In the genomic region with DNA sequence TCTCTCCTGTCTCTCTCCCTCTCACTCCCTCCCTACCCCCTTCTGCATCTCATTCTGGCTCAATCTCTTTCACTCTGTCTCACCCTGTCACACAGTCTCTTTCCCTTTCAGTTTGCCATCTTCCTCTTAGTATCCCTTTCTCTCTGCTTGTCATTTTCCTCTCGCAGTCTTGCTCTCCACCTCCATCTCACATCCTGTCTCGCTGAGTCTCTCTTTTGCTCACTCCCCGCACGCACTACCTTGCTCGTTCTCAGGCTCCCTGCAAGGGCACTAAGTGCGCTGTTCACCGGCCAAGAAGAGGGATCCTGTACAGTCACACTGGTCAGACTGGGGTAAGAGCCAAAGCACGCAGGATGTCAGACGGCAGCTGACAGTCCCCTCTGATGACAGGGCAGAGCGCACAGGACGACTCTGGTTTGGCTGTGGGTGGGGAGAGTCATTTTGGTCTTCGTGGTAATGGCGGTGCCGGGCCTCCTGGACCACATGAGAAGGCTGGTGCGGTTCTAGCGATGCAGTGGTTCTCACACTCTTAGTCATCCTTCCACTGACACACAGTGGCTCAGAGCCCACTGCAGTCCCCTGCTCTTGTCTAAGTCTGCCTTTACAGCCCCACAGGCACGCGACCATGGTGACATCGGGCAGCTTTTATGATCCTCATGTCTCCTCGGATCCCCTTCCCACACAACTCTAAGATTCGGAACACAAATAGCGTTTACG, we compare ENCODE assay signal across 8 cellular contexts.
DNase-seq lines count a peak whose midpoint lies in the region; ATAC-seq and TF ChIP-seq lines count a peak whose summit lies in the region.

No MANE protein-coding gene starts in this region.

- no peaks in the 10 kb centered on the region for H3K27me3 ChIP-seq in Peyer's patch
- no peaks in the 10 kb centered on the region for H3K27me3 ChIP-seq in mesendoderm (ENCODE audit: insufficient read depth, low read length, poor library complexity)

- H3K79me1 ChIP-seq in mesendoderm (ENCODE audit: low read length): no peaks in the 10 kb centered on the region

- H3K4me3 ChIP-seq in Peyer's patch: peak overlapping the region; percentile 24 to 40 (median 30)
- no peak overlapping the region for H3K4me3 ChIP-seq in mesendoderm (ENCODE audit: low read length)

- no peak overlapping the region for H3K4ac ChIP-seq in mesendoderm (ENCODE audit: low read depth, low read length)

- TF ChIP-seq POLR2A in Peyer's patch (IDR thresholded peaks at IDR 0.05): no peak

- H3K27ac Mint-ChIP-seq in activated naive CD4-positive, alpha-beta T cell treated with anti-CD3 and anti-CD28 coated beads, Interleukin-2, amount 50 U/mL, for 72 hours: peak overlapping the region; percentile 97 to 98

- H2BK15ac ChIP-seq in mesendoderm (replicated peaks; ENCODE audit: low read depth): no peak overlapping the region

- no peak overlapping the region for H2BK5ac ChIP-seq in mesendoderm (ENCODE audit: low read length)

- H3K36me3 ChIP-seq in Peyer's patch (no peaks in the 10 kb centered on the region), mesendoderm (ENCODE audit: control insufficient read depth, insufficient read depth, low read length) (no peaks in the 10 kb centered on the region)

- no peak overlapping the region for H3K9ac ChIP-seq in mesendoderm (ENCODE audit: low read length)

- no peaks in the 10 kb centered on the region for H3K79me2 ChIP-seq in mesendoderm (ENCODE audit: control insufficient read depth, insufficient read depth, low read length)

- H2BK120ac ChIP-seq in mesendoderm (ENCODE audit: low read depth, low read length): no peak overlapping the region

- H3K36me3 Mint-ChIP-seq in activated naive CD4-positive, alpha-beta T cell treated with anti-CD3 and anti-CD28 coated beads, Interleukin-2, amount 50 U/mL, for 72 hours: peaks cover 6 to 15% of the 10 kb centered on the region in 2 donors

- H3K4me1 ChIP-seq in Peyer's patch: peaks cover 0 to 5% (median 0%) of the 10 kb centered on the region in 4 donors
- peaks cover 5% of the 10 kb centered on the region for H3K4me1 ChIP-seq in mesendoderm (ENCODE audit: control insufficient read depth, low read depth, low read length)

- H3K9me3 ChIP-seq in Peyer's patch: no peaks in the 10 kb centered on the region

- no CpG with 5 or more reads among the region's 23 CpGs for whole genome bisulfite sequencing in mesendoderm (ENCODE audit: extremely low coverage, insufficient coverage, low lambda C conversion rate)

- no peak overlapping the region for H2AK5ac ChIP-seq in mesendoderm (ENCODE audit: low read length)

- peak overlapping the region; percentile 57 to 73 (median 70) for H3K27ac ChIP-seq in Peyer's patch
- no peak overlapping the region for H3K27ac ChIP-seq in mesendoderm (ENCODE audit: low read depth, low read length)

- H3K56ac ChIP-seq in mesendoderm (ENCODE audit: low read length): no peak overlapping the region

- no peak overlapping the region for H4K5ac ChIP-seq in mesendoderm (ENCODE audit: low read length)

- DNase-seq in Daoy (ENCODE audit: low read depth) (peak; percentile 53), Peyer's patch (peak in 2 of 3 donors; percentile 56 to 64), mesendoderm (no peak), DMS153 treated with DMSO at 0.1 percent for 48 hours (lab: John Stamatoyannopoulos, UW; ENCODE audit: unreplicated experiment) (no peak), islet precursor cell (no peak)
- peak; percentile 90 to 98 for DNase-seq in activated naive CD4-positive, alpha-beta T cell treated with anti-CD3 and anti-CD28 coated beads, Interleukin-2, amount 50 U/mL, for 72 hours (ENCODE audit: low spot score in 2 of 2)
- DNase-seq in stimulated activated naive CD4-positive, alpha-beta T cell (lab: John Stamatoyannopoulos, UW): peak; percentile 18 to 78 (median 62)

- H3K9me3 Mint-ChIP-seq in activated naive CD4-positive, alpha-beta T cell treated with anti-CD3 and anti-CD28 coated beads, Interleukin-2, amount 50 U/mL, for 72 hours: peaks cover 5 to 9% of the 10 kb centered on the region in 2 donors

- no peak for TF ChIP-seq CTCF in Peyer's patch (IDR thresholded peaks at IDR 0.05)

- no peak overlapping the region for H4K8ac ChIP-seq in mesendoderm (ENCODE audit: low read depth, low read length)

- H3K23ac ChIP-seq in mesendoderm (ENCODE audit: low read length): peak overlapping the region; percentile 20

- H3K4me2 ChIP-seq in mesendoderm (ENCODE audit: low read length): no peak overlapping the region

- H3K18ac ChIP-seq in mesendoderm (ENCODE audit: low read length): no peak overlapping the region

- peak; percentile 81 for ATAC-seq in GM21786 (IDR thresholded peaks at IDR 0.05; ENCODE audit: unreplicated experiment)
- ATAC-seq in activated naive CD4-positive, alpha-beta T cell treated with anti-CD3 and anti-CD28 coated beads, Interleukin-2, amount 50 U/mL, for 72 hours: peak; percentile 90 to 92

Comparison
In these comparisons a context has a peak if more than half of its experiments do, and no peak if none do; other contexts are left out.
1. DNase-seq: peak in Daoy (single experiment), Peyer's patch (2 of 3), activated naive CD4-positive, alpha-beta T cell treated with anti-CD3 and anti-CD28 coated beads, Interleukin-2, amount 50 U/mL, for 72 hours (2 of 2) and stimulated activated naive CD4-positive, alpha-beta T cell (6 of 6); none in mesendoderm (single experiment), DMS153 treated with DMSO at 0.1 percent for 48 hours (single experiment) and islet precursor cell (single experiment).